25 cellular contexts compared by ENCODE assay signal in genomic region chr10:83848696-83849095, GRCh38.
"Had no signal": no experiment of that assay in that cellular context is flagged by ENCODE, and none has a peak within 500 bp of the region (broad histone marks: within the 10 kb centered on the region; RNA-seq: fewer than 3 reads in every experiment).

No MANE protein-coding gene starts in this region.

- H3K4me3 ChIP-seq: colonic mucosa, esophagus squamous epithelium, gastrocnemius medialis, heart right ventricle, left lung, lower lobe of right lung, mucosa of descending colon had no signal

- ATAC-seq: effector memory CD8-positive, alpha-beta T cell; esophagus mucosa; gastrocnemius medialis; left cardiac atrium; left lung; left ventricle myocardium superior; lower lobe of right lung; mucosa of descending colon; naive thymus-derived CD8-positive, alpha-beta T cell had no signal

- H3K27ac Mint-ChIP-seq: dendritic cell treated with granulocyte-macrophage colony-stimulating factor and Interleukin-4, amounts not matched to agents 40 ng/mL and 50 ng/mL, for 4 days; effector memory CD8-positive, alpha-beta T cell; endodermal cell; naive B cell; naive thymus-derived CD8-positive, alpha-beta T cell had no signal

- H3K27me3 Mint-ChIP-seq: dendritic cell treated with granulocyte-macrophage colony-stimulating factor and Interleukin-4, amounts not matched to agents 40 ng/mL and 50 ng/mL, for 4 days; effector memory CD8-positive, alpha-beta T cell; naive B cell had no signal

- H3K36me3 Mint-ChIP-seq: naive B cell; naive thymus-derived CD8-positive, alpha-beta T cell had no signal

- H3K4me1 ChIP-seq: colonic mucosa, esophagus squamous epithelium, gastrocnemius medialis, heart right ventricle, left lung, lower lobe of right lung had no signal

- H3K27me3 ChIP-seq: colonic mucosa, esophagus squamous epithelium, gastrocnemius medialis, heart right ventricle, left lung had no signal

- DNase-seq: colonic mucosa; cortex of kidney; effector CD8-positive, alpha-beta T cell; effector memory CD8-positive, alpha-beta T cell; endodermal cell; erythroblast; esophagus squamous epithelium; foreskin fibroblast; foreskin melanocyte; gastrocnemius medialis; glutamatergic neuron; head of caudate nucleus; heart right ventricle; hippocampal formation; left cardiac atrium; left lung; left ventricle myocardium superior; lower lobe of right lung; mesendoderm; mucosa of descending colon; naive B cell; naive thymus-derived CD8-positive, alpha-beta T cell had no signal

- H3K9me3 Mint-ChIP-seq: effector memory CD8-positive, alpha-beta T cell had no signal

- H3K4me3 Mint-ChIP-seq: dendritic cell treated with granulocyte-macrophage colony-stimulating factor and Interleukin-4, amounts not matched to agents 40 ng/mL and 50 ng/mL, for 4 days; effector memory CD8-positive, alpha-beta T cell; endodermal cell; naive B cell; naive thymus-derived CD8-positive, alpha-beta T cell had no signal

- H3K4me1 Mint-ChIP-seq: endodermal cell; naive B cell; naive thymus-derived CD8-positive, alpha-beta T cell had no signal

- H3K9me3 ChIP-seq: colonic mucosa, esophagus squamous epithelium, gastrocnemius medialis, lower lobe of right lung had no signal

- H3K36me3 ChIP-seq: colonic mucosa, esophagus squamous epithelium, gastrocnemius medialis, heart right ventricle, left lung, lower lobe of right lung had no signal

- H3K27ac ChIP-seq: colonic mucosa, epithelial cell of prostate, esophagus squamous epithelium, gastrocnemius medialis, heart right ventricle, left lung, lower lobe of right lung had no signal
